In the genomic region with DNA sequence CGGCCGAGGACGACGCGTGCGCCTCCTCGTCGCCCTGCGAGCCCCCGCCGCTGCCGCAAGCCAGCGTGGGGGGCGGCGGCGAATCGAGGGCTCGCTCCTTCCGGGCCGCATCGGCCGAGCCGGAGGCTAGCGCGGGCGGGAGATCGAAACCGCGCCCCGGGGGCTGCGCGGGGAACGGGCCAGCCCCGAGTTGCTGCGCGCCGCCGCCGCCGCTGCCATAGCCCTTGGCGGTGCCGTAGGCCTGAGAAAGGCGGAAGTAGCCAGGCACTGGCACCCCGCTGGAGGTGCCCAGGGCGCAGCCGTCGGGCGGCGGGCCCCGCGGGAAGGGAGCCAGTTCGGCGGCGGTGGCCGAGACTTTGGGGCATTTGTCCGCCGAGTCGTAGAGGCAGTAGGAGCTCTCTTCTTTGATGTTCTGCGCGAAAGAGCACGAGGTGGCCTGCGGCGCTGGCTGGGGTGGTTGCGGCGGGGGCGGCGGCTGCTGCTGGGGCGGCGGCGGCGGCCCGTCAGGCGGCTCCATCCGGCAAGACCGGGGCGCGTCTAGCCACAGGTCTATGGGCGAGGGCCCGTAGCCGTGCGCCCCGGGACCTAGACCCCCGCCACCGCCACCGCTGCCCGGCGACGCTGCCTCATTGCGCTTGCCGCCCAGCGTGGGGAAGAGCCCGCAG, we compare ENCODE assay signal across 1 cellular context.
TF ChIP-seq lines count a peak whose summit lies in the region.

No MANE protein-coding gene starts in this region.

TF ChIP-seq in IMR-90, 13 proteins besides CTCF, POLR2A, EP300 and RAD21:
- TF ChIP-seq MAFK (IDR thresholded peaks at IDR 0.05; ENCODE audit: low read depth, low read length) = no peak
- TF ChIP-seq RCOR1 (IDR thresholded peaks at IDR 0.05; ENCODE audit: insufficient replicate concordance, low read length) = no peak
- no peak for TF ChIP-seq MXI1 (IDR thresholded peaks at IDR 0.05; ENCODE audit: borderline replicate concordance, low read depth, low read length)
- no peak for TF ChIP-seq FOS (IDR thresholded peaks at IDR 0.05; ENCODE audit: low read depth, low read length)
- TF ChIP-seq MAZ (IDR thresholded peaks at IDR 0.05; ENCODE audit: borderline replicate concordance, low read depth, low read length) = no peak
- TF ChIP-seq SMC3 (IDR thresholded peaks at IDR 0.05; ENCODE audit: low read depth, low read length) = no peak
- TF ChIP-seq, protein P1, sequence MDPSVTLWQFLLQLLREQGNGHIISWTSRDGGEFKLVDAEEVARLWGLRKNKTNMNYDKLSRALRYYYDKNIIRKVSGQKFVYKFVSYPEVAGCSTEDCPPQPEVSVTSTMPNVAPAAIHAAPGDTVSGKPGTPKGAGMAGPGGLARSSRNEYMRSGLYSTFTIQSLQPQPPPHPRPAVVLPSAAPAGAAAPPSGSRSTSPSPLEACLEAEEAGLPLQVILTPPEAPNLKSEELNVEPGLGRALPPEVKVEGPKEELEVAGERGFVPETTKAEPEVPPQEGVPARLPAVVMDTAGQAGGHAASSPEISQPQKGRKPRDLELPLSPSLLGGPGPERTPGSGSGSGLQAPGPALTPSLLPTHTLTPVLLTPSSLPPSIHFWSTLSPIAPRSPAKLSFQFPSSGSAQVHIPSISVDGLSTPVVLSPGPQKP (IDR thresholded peaks at IDR 0.05; ENCODE audit: borderline replicate concordance, low read depth, low read length) = no peak
- no peak for TF ChIP-seq NFE2L2 (IDR thresholded peaks at IDR 0.05; ENCODE audit: low read depth, low read length)
- TF ChIP-seq RFX5 (IDR thresholded peaks at IDR 0.05; ENCODE audit: low read depth, low read length) = no peak
- TF ChIP-seq CHD1 (IDR thresholded peaks at IDR 0.05; ENCODE audit: low read depth, low read length) = no peak
- TF ChIP-seq, protein P2, sequence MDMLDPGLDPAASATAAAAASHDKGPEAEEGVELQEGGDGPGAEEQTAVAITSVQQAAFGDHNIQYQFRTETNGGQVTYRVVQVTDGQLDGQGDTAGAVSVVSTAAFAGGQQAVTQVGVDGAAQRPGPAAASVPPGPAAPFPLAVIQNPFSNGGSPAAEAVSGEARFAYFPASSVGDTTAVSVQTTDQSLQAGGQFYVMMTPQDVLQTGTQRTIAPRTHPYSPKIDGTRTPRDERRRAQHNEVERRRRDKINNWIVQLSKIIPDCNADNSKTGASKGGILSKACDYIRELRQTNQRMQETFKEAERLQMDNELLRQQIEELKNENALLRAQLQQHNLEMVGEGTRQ (IDR thresholded peaks at IDR 0.05; ENCODE audit: low read depth, low read length) = no peak
